In genomic region chr21:15061747-15062146, GRCh38 we compare ENCODE assay signal across 13 cellular contexts. TPM values are rescaled to one million over a fixed set of nuclear protein-coding genes. Genes with fewer than 3 reads are reported as not detected.
DNase-seq lines count a peak whose midpoint lies in the region; ATAC-seq and TF ChIP-seq lines count a peak whose summit lies in the region.
"Had no signal": no experiment of that assay in that cellular context is flagged by ENCODE, and none has a peak within 500 bp of the region (broad histone marks: within the 10 kb centered on the region; RNA-seq: fewer than 3 reads in every experiment).

No MANE protein-coding gene starts in this region.

- H3K36me3 ChIP-seq in iPS-18a (ENCODE audit: control insufficient read depth, low read depth, low read length) (no peaks in the 10 kb centered on the region), skeletal muscle satellite cell (ENCODE audit: insufficient read depth, low read length) (no peaks in the 10 kb centered on the region), ovary (no peaks in the 10 kb centered on the region)
- H3K36me3 ChIP-seq: heart right ventricle had no signal

- H3K9me3 Mint-ChIP-seq in activated B cell treated with CpG ODN at 0.5 μM for 24 hours = no peaks in the 10 kb centered on the region
- H3K9me3 Mint-ChIP-seq: activated CD4-positive, alpha-beta memory T cell treated with anti-CD3 and anti-CD28 coated beads for 36 hours had no signal

- H3K4me3 ChIP-seq in iPS-18a (ENCODE audit: low read length) (peak overlapping the region; percentile 89), skeletal muscle satellite cell (ENCODE audit: low read length) (peak overlapping the region; percentile 84), ovary (no peak overlapping the region)

- H3K4me1 Mint-ChIP-seq in activated B cell treated with CpG ODN at 0.5 μM for 24 hours = peaks cover 72% of the 10 kb centered on the region

- peaks cover 26% of the 10 kb centered on the region for H3K27me3 ChIP-seq in iPS-18a (ENCODE audit: control insufficient read depth, insufficient read depth, low read length)
- H3K27me3 ChIP-seq in skeletal muscle satellite cell (ENCODE audit: control insufficient read depth, insufficient read depth, low read length) = no peaks in the 10 kb centered on the region
- H3K27me3 ChIP-seq in ovary = no peaks in the 10 kb centered on the region
- H3K27me3 ChIP-seq: heart right ventricle had no signal

- H3K36me3 Mint-ChIP-seq in activated B cell treated with CpG ODN at 0.5 μM for 24 hours (ENCODE audit: low read depth) = peaks cover 11% of the 10 kb centered on the region
- H3K36me3 Mint-ChIP-seq: activated CD4-positive, alpha-beta memory T cell treated with anti-CD3 and anti-CD28 coated beads for 36 hours had no signal

- H3K9me3 ChIP-seq in iPS-18a (ENCODE audit: control insufficient read depth, low read depth, low read length) (no peaks in the 10 kb centered on the region), skeletal muscle satellite cell (replicated peaks; ENCODE audit: low read length) (no peaks in the 10 kb centered on the region), ovary (no peaks in the 10 kb centered on the region)
- H3K9me3 ChIP-seq: heart right ventricle had no signal

- H3K4me3 Mint-ChIP-seq in activated B cell treated with CpG ODN at 0.5 μM for 24 hours = peak overlapping the region; percentile 81
- H3K4me3 Mint-ChIP-seq: activated CD4-positive, alpha-beta memory T cell treated with anti-CD3 and anti-CD28 coated beads for 36 hours had no signal

- 75 to 90% (median 84%) methylated on average over 1 of the region's 1 CpG for WGBS in ovary, 3 donors

- TF ChIP-seq CTCF in activated B cell treated with CpG ODN at 0.5 μM for 24 hours (IDR thresholded peaks at IDR 0.05) (no peak), ovary (IDR thresholded peaks at IDR 0.05) (no peak)

- peak; percentile 57 for DNase-seq in NCI-H82 (lab: John Stamatoyannopoulos, UW)
- DNase-seq in NCI-H82 treated with DMSO at 0.1 percent for 48 hours (lab: John Stamatoyannopoulos, UW; ENCODE audit: unreplicated experiment) = no peak
- DNase-seq in activated B cell treated with CpG ODN at 0.5 μM for 24 hours = no peak
- DNase-seq in ovary = no peak
- DNase-seq in GM19238 (ENCODE audit: insufficient read length, low spot score) = no peak
- no peak for DNase-seq in OCI-M2 (lab: John Stamatoyannopoulos, UW; ENCODE audit: unreplicated experiment)
- DNase-seq: activated CD4-positive, alpha-beta memory T cell treated with anti-CD3 and anti-CD28 coated beads for 36 hours; heart right ventricle; posterior cingulate gyrus; Right ventricle myocardium superior had no signal

- intact Hi-C loops in activated B cell treated with CpG ODN at 0.5 μM for 24 hours (cut with micrococcal nuclease) (loop anchor here (1.0 to 5.0 kb wide), 7 partner anchors 9 to 659 kb away; no protein-coding TSS in a partner anchor), ovary (cut with DNase I) (loop anchor here in 2 of 4 donors (10.0 kb wide), 1 partner anchor 197 kb away; no protein-coding TSS in a partner anchor)

- no peak for TF ChIP-seq EP300 in ovary (IDR thresholded peaks at IDR 0.05)

- H3K4me1 ChIP-seq in iPS-18a (ENCODE audit: control insufficient read depth, low read depth, low read length) (peaks cover 59% of the 10 kb centered on the region), skeletal muscle satellite cell (ENCODE audit: control insufficient read depth, insufficient read depth, low read length) (peaks cover 49% of the 10 kb centered on the region), ovary (ENCODE audit: insufficient read depth) (peaks cover 3% of the 10 kb centered on the region)

- peak overlapping the region; percentile 84 for H3K4me2 ChIP-seq in skeletal muscle satellite cell (ENCODE audit: low read length)

- H3K27ac ChIP-seq in iPS-18a (ENCODE audit: low read length) (no peak overlapping the region), ovary (no peak overlapping the region)
- H3K27ac ChIP-seq: 22Rv1 had no signal

- POLR2A ChIA-PET in activated B cell treated with CpG ODN at 0.5 μM for 24 hours (lab: Charles Lee) = no interaction called here

- no peak overlapping the region for H3K9ac ChIP-seq in iPS-18a (ENCODE audit: low read length)
- no peak overlapping the region for H3K9ac ChIP-seq in skeletal muscle satellite cell (ENCODE audit: low read depth, low read length)

- H3K27ac Mint-ChIP-seq in activated B cell treated with CpG ODN at 0.5 μM for 24 hours = peak overlapping the region; percentile 88
- H3K27ac Mint-ChIP-seq: activated CD4-positive, alpha-beta memory T cell treated with anti-CD3 and anti-CD28 coated beads for 36 hours had no signal

- CTCF ChIA-PET in activated B cell treated with CpG ODN at 0.5 μM for 24 hours (lab: Charles Lee) = no interaction called here

- TF ChIP-seq POLR2A in ovary (IDR thresholded peaks at IDR 0.05) = no peak

- H3K27me3 Mint-ChIP-seq in activated B cell treated with CpG ODN at 0.5 μM for 24 hours = no peaks in the 10 kb centered on the region

- no peak for ATAC-seq in activated B cell treated with CpG ODN at 0.5 μM for 24 hours (ENCODE audit: low read depth)
- ATAC-seq: heart right ventricle had no signal

RNA-seq across cellular contexts. Expression of gene NRIP1, which starts 3.1 kb away (rescaled TPM):
- total RNA-seq in activated B cell treated with CpG ODN at 0.5 μM for 24 hours (24.6 and 26.6 TPM in 2 replicates), ovary (10 to 100 TPM; 33.3 to 56.6 (median 43.1) TPM)
- total RNA-seq in skeletal muscle satellite cell (2012; rRNA removed) = 36.0 and 49.2 TPM in 2 replicates
- polyA plus RNA-seq in ovary = 10 to 100 TPM in 1 of 2 donors, 1 to 10 TPM in 1; 9.4 to 14.8 TPM
